ENCODE assay signal across 1 cellular context in the genomic region with DNA sequence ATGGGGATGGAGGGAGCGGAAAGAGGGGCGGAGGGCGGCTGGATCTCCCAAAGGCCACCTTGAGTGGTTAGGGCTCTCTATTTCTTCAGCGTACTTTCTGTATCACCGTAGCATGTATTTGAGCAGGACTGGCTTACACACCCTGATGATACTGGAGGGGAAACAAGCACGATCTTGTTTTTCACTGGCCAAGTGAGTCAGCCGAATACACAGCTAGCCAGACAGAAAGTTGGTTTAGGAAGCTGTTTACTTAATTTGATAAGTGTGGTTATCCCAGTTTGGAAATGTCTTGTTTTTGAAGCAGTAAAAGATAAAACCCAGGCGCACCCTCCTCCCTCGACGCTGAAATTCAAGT.
TF ChIP-seq lines count a peak whose summit lies in the region.

No MANE protein-coding gene starts in this region.

TF ChIP-seq in HCT116, 20 proteins besides CTCF, POLR2A, EP300 and RAD21 (continued from another document):
- TF ChIP-seq, protein P1, sequence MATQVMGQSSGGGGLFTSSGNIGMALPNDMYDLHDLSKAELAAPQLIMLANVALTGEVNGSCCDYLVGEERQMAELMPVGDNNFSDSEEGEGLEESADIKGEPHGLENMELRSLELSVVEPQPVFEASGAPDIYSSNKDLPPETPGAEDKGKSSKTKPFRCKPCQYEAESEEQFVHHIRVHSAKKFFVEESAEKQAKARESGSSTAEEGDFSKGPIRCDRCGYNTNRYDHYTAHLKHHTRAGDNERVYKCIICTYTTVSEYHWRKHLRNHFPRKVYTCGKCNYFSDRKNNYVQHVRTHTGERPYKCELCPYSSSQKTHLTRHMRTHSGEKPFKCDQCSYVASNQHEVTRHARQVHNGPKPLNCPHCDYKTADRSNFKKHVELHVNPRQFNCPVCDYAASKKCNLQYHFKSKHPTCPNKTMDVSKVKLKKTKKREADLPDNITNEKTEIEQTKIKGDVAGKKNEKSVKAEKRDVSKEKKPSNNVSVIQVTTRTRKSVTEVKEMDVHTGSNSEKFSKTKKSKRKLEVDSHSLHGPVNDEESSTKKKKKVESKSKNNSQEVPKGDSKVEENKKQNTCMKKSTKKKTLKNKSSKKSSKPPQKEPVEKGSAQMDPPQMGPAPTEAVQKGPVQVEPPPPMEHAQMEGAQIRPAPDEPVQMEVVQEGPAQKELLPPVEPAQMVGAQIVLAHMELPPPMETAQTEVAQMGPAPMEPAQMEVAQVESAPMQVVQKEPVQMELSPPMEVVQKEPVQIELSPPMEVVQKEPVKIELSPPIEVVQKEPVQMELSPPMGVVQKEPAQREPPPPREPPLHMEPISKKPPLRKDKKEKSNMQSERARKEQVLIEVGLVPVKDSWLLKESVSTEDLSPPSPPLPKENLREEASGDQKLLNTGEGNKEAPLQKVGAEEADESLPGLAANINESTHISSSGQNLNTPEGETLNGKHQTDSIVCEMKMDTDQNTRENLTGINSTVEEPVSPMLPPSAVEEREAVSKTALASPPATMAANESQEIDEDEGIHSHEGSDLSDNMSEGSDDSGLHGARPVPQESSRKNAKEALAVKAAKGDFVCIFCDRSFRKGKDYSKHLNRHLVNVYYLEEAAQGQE (IDR thresholded peaks at IDR 0.05; ENCODE audit: low read depth) = no peak
- TF ChIP-seq ZFX (IDR thresholded peaks at IDR 0.05) (no peak), CBX3 (IDR thresholded peaks at IDR 0.05; ENCODE audit: low read depth) (no peak), SRF (IDR thresholded peaks at IDR 0.05; ENCODE audit: low read depth) (no peak), FOSL1 (IDR thresholded peaks at IDR 0.05; ENCODE audit: low read depth) (no peak), CEBPB (IDR thresholded peaks at IDR 0.05; ENCODE audit: low read depth) (no peak), ZNF274 (IDR thresholded peaks at IDR 0.05; ENCODE audit: low read depth, low read length) (no peak)
